22 cellular contexts compared by ENCODE assay signal in the genomic region with DNA sequence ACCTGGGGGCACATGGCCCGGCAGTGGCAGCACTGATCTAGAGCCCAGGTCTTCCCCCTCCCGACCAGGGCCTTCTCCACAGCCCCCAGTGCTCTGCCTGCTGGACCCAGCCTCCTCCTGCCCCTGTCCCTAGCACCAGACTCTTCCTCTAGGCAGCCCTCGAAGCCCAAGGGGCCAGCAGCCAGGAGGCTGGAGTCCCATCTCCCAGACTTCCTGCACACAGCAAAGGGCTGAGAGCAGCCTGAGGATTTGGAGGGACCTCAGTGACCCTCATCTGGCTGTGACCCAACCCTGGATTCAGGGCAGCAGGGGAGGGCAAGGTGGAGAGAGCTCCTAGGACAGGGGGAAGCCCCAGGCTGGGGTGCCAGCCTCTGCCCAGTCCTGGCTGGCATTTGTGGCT. TPM values are rescaled to one million over a fixed set of nuclear protein-coding genes. Genes with fewer than 3 reads are reported as not detected.
"Had no signal": no experiment of that assay in that cellular context is flagged by ENCODE, and none has a peak within 500 bp of the region (broad histone marks: within the 10 kb centered on the region; RNA-seq: fewer than 3 reads in every experiment).

No MANE protein-coding gene starts in this region.

- H3K9me3 Mint-ChIP-seq: activated naive CD4-positive, alpha-beta T cell treated with anti-CD3 and anti-CD28 coated beads, Interleukin-2, amount 50 U/mL, for 72 hours; activated T-cell treated with anti-CD3 and anti-CD28 coated beads, Interleukin-2, amount 50 U/mL, for 24 hours; activated T-helper 17 cell treated with anti-CD3 and anti-CD28 coated beads, Interleukin-2, amount 50 U/mL, for 72 hours; central memory CD8-positive, alpha-beta T cell; mesothelial cell of epicardium; naive thymus-derived CD8-positive, alpha-beta T cell; stimulated activated naive CD8-positive, alpha-beta T cell treated with anti-CD3 and anti-CD28 coated beads, Interleukin-15, amount 100 ng/mL, for 72 hours had no signal

- H3K36me3 ChIP-seq: ascending aorta, brain microvascular endothelial cell, esophagus muscularis mucosa, ovary, prostate gland, right atrium auricular region, suprapubic skin, tibial nerve had no signal

- DNase-seq: activated T-cell treated with anti-CD3 and anti-CD28 coated beads, Interleukin-2, amount 50 U/mL, for 24 hours; effector memory CD4-positive, alpha-beta T cell; head of caudate nucleus; hypothalamus; left colon; naive thymus-derived CD8-positive, alpha-beta T cell; ovary; stimulated activated CD4-positive, alpha-beta T cell treated with anti-CD3 and anti-CD28 coated beads, Interleukin-12 subunit alpha, Interleukin-12 subunit beta, amount 100 ng/mL, for 4 hours; stimulated activated naive CD8-positive, alpha-beta T cell treated with anti-CD3 and anti-CD28 coated beads, Interleukin-15, amount 100 ng/mL, for 72 hours; T-helper 1 cell had no signal

- H3K4me1 Mint-ChIP-seq: activated T-helper 17 cell treated with anti-CD3 and anti-CD28 coated beads, Interleukin-2, amount 50 U/mL, for 72 hours had no signal

- H3K27me3 Mint-ChIP-seq: activated T-helper 17 cell treated with anti-CD3 and anti-CD28 coated beads, Interleukin-2, amount 50 U/mL, for 72 hours; central memory CD8-positive, alpha-beta T cell had no signal

- H3K4me3 ChIP-seq: ascending aorta, esophagus muscularis mucosa, lung, ovary, prostate gland, right atrium auricular region, suprapubic skin, tibial nerve had no signal

- H3K4me3 Mint-ChIP-seq: activated T-cell treated with anti-CD3 and anti-CD28 coated beads, Interleukin-2, amount 50 U/mL, for 24 hours; activated T-helper 17 cell treated with anti-CD3 and anti-CD28 coated beads, Interleukin-2, amount 50 U/mL, for 72 hours; central memory CD8-positive, alpha-beta T cell; mesothelial cell of epicardium; naive thymus-derived CD8-positive, alpha-beta T cell; stimulated activated naive CD8-positive, alpha-beta T cell treated with anti-CD3 and anti-CD28 coated beads, Interleukin-15, amount 100 ng/mL, for 72 hours had no signal

- H3K27me3 ChIP-seq: ascending aorta, brain microvascular endothelial cell, esophagus muscularis mucosa, ovary, right atrium auricular region, suprapubic skin had no signal

- H3K9me3 ChIP-seq: ascending aorta, esophagus muscularis mucosa, ovary, prostate gland, right atrium auricular region, suprapubic skin, tibial nerve had no signal

- H3K27ac ChIP-seq: ascending aorta, brain microvascular endothelial cell, esophagus muscularis mucosa, ovary, prostate gland, suprapubic skin, tibial nerve had no signal

- H3K27ac Mint-ChIP-seq: activated naive CD4-positive, alpha-beta T cell treated with anti-CD3 and anti-CD28 coated beads, Interleukin-2, amount 50 U/mL, for 72 hours; activated T-cell treated with anti-CD3 and anti-CD28 coated beads, Interleukin-2, amount 50 U/mL, for 24 hours; activated T-helper 17 cell treated with anti-CD3 and anti-CD28 coated beads, Interleukin-2, amount 50 U/mL, for 72 hours; naive thymus-derived CD8-positive, alpha-beta T cell had no signal

- H3K36me3 Mint-ChIP-seq: activated naive CD4-positive, alpha-beta T cell treated with anti-CD3 and anti-CD28 coated beads, Interleukin-2, amount 50 U/mL, for 72 hours; mesothelial cell of epicardium; naive thymus-derived CD8-positive, alpha-beta T cell had no signal

- ATAC-seq: activated naive CD4-positive, alpha-beta T cell treated with anti-CD3 and anti-CD28 coated beads, Interleukin-2, amount 50 U/mL, for 72 hours; left colon; naive thymus-derived CD8-positive, alpha-beta T cell; stimulated activated naive CD8-positive, alpha-beta T cell treated with anti-CD3 and anti-CD28 coated beads, Interleukin-15, amount 100 ng/mL, for 72 hours had no signal

RNA-seq across cellular contexts. Expression of a gene that starts 36.7 kb away (rescaled TPM):
- total RNA-seq: naive thymus-derived CD8-positive, alpha-beta T cell had no signal
- polyA plus RNA-seq: naive thymus-derived CD8-positive, alpha-beta T cell had no signal
